ENCODE assay signal across 8 cellular contexts in genomic region chr18:74147491-74147778, GRCh38. TPM values are rescaled to one million over a fixed set of nuclear protein-coding genes. Genes with fewer than 3 reads are reported as not detected.
DNase-seq lines count a peak whose midpoint lies in the region; ATAC-seq and TF ChIP-seq lines count a peak whose summit lies in the region.

No MANE protein-coding gene starts in this region.

- peaks cover 16% of the 10 kb centered on the region for H3K36me3 Mint-ChIP-seq in activated naive CD4-positive, alpha-beta T cell treated with anti-CD3 and anti-CD28 coated beads, Interleukin-2, amount 10 ng/mL, durations not matched to agents 7 days and 5 days
- H3K36me3 Mint-ChIP-seq in brain: peaks cover 16% of the 10 kb centered on the region

- peak overlapping the region; percentile 95 for H3K4me3 Mint-ChIP-seq in activated naive CD4-positive, alpha-beta T cell treated with anti-CD3 and anti-CD28 coated beads, Interleukin-2, amount 10 ng/mL, durations not matched to agents 7 days and 5 days
- peak overlapping the region; percentile 92 to 100 (median 96) for H3K4me3 Mint-ChIP-seq in brain

- H3K27me3 ChIP-seq in mesendoderm (ENCODE audit: insufficient read depth, low read length, poor library complexity): no peaks in the 10 kb centered on the region
- H3K27me3 ChIP-seq in upper lobe of right lung: no peaks in the 10 kb centered on the region

- WGBS in mesendoderm (ENCODE audit: extremely low coverage, insufficient coverage, low lambda C conversion rate): no CpG with 5 or more reads among the region's 28 CpGs

- no peak for ATAC-seq in upper lobe of right lung
- ATAC-seq in GM19351 (IDR thresholded peaks at IDR 0.05; ENCODE audit: unreplicated experiment): no peak
- ATAC-seq in GM21381 (IDR thresholded peaks at IDR 0.05; ENCODE audit: unreplicated experiment): no peak

- intact Hi-C loops in upper lobe of right lung (cut with DNase I): no loop called here

- H4K5ac ChIP-seq in mesendoderm (ENCODE audit: low read length): no peak overlapping the region

- H3K56ac ChIP-seq in mesendoderm (ENCODE audit: low read length): peak overlapping the region; percentile 72

- H3K79me2 ChIP-seq in mesendoderm (ENCODE audit: control insufficient read depth, insufficient read depth, low read length): peaks cover 27% of the 10 kb centered on the region

- no peak overlapping the region for H3K23ac ChIP-seq in mesendoderm (ENCODE audit: low read length)

- no peak for DNase-seq in activated naive CD4-positive, alpha-beta T cell treated with anti-CD3 and anti-CD28 coated beads, Interleukin-2, amount 10 ng/mL, durations not matched to agents 7 days and 5 days
- DNase-seq in activated naive CD4-positive, alpha-beta T cell (lab: John Stamatoyannopoulos, UW): no peak
- DNase-seq in mesendoderm (no peak), upper lobe of right lung (no peak), RKO (ENCODE audit: low spot score) (no peak)

- H3K27ac ChIP-seq in mesendoderm (ENCODE audit: low read depth, low read length): no peak overlapping the region
- H3K27ac ChIP-seq in upper lobe of right lung: peak overlapping the region; percentile 90

- TF ChIP-seq CTCF in brain (conservative IDR thresholded peaks at IDR 0.05) (no peak), upper lobe of right lung (IDR thresholded peaks at IDR 0.05) (no peak)

- H3K4me2 ChIP-seq in mesendoderm (ENCODE audit: low read length): peak overlapping the region; percentile 65

- H3K36me3 ChIP-seq in mesendoderm (ENCODE audit: control insufficient read depth, insufficient read depth, low read length): no peaks in the 10 kb centered on the region
- no peaks in the 10 kb centered on the region for H3K36me3 ChIP-seq in upper lobe of right lung

- peak overlapping the region; percentile 46 for H3K18ac ChIP-seq in mesendoderm (ENCODE audit: low read length)

- H2BK120ac ChIP-seq in mesendoderm (ENCODE audit: low read depth, low read length): no peak overlapping the region

- H3K4me1 ChIP-seq in mesendoderm (ENCODE audit: control insufficient read depth, low read depth, low read length) (peaks cover 7% of the 10 kb centered on the region), upper lobe of right lung (peaks cover 20% of the 10 kb centered on the region)

- H2BK5ac ChIP-seq in mesendoderm (ENCODE audit: low read length): no peak overlapping the region

- peak overlapping the region; percentile 41 for H3K9ac ChIP-seq in mesendoderm (ENCODE audit: low read length)

- H3K4ac ChIP-seq in mesendoderm (ENCODE audit: low read depth, low read length): no peak overlapping the region

- CTCF ChIA-PET in activated naive CD4-positive, alpha-beta T cell treated with anti-CD3 and anti-CD28 coated beads, Interleukin-2, amount 10 ng/mL, durations not matched to agents 7 days and 5 days (lab: Charles Lee): no interaction called here

- H3K9me3 Mint-ChIP-seq in activated naive CD4-positive, alpha-beta T cell treated with anti-CD3 and anti-CD28 coated beads, Interleukin-2, amount 10 ng/mL, durations not matched to agents 7 days and 5 days: no peaks in the 10 kb centered on the region
- peaks cover 0 to 6% (median 0%) of the 10 kb centered on the region in 5 experiments for H3K9me3 Mint-ChIP-seq in brain

- H3K27me3 Mint-ChIP-seq in activated naive CD4-positive, alpha-beta T cell treated with anti-CD3 and anti-CD28 coated beads, Interleukin-2, amount 10 ng/mL, durations not matched to agents 7 days and 5 days: peaks cover 4% of the 10 kb centered on the region
- peaks cover 12% of the 10 kb centered on the region for H3K27me3 Mint-ChIP-seq in brain

- no peaks in the 10 kb centered on the region for H3K9me3 ChIP-seq in upper lobe of right lung

- H4K8ac ChIP-seq in mesendoderm (ENCODE audit: low read depth, low read length): no peak overlapping the region

- H2BK15ac ChIP-seq in mesendoderm (replicated peaks; ENCODE audit: low read depth): no peak overlapping the region

- peaks cover 10% of the 10 kb centered on the region for H3K79me1 ChIP-seq in mesendoderm (ENCODE audit: low read length)

- H2AK5ac ChIP-seq in mesendoderm (ENCODE audit: low read length): no peak overlapping the region

- H3K27ac Mint-ChIP-seq in activated naive CD4-positive, alpha-beta T cell treated with anti-CD3 and anti-CD28 coated beads, Interleukin-2, amount 10 ng/mL, durations not matched to agents 7 days and 5 days: peak overlapping the region; percentile 100
- peak overlapping the region; percentile 99 to 100 (median 99) for H3K27ac Mint-ChIP-seq in brain

- H3K4me3 ChIP-seq in mesendoderm (ENCODE audit: low read length) (peak overlapping the region; percentile 22), upper lobe of right lung (peak overlapping the region; percentile 75)

- peaks cover 45% of the 10 kb centered on the region for H3K4me1 Mint-ChIP-seq in activated naive CD4-positive, alpha-beta T cell treated with anti-CD3 and anti-CD28 coated beads, Interleukin-2, amount 10 ng/mL, durations not matched to agents 7 days and 5 days
- H3K4me1 Mint-ChIP-seq in brain: peaks cover 61% of the 10 kb centered on the region

RNA-seq across cellular contexts. Expression of gene FBXO15, which starts 0.2 kb away (rescaled TPM):
- polyA plus RNA-seq in brain (ENCODE audit: insufficient read depth, low read depth, low replicate concordance): 2.5 TPM
- polyA plus RNA-seq in mesendoderm (2013, experiment 1 of 2): 0.37 TPM
- polyA plus RNA-seq in mesendoderm (2013, experiment 2 of 2): 0.49 TPM
- total RNA-seq in upper lobe of right lung: 0.81 TPM

RNA-seq across cellular contexts. Expression of gene TIMM21, which starts 0.9 kb away (rescaled TPM):
- polyA plus RNA-seq in brain (ENCODE audit: insufficient read depth, low read depth, low replicate concordance): 32.4 TPM
- polyA plus RNA-seq in mesendoderm (2013, experiment 1 of 2): 32.9 TPM
- 31.8 TPM for polyA plus RNA-seq in mesendoderm (2013, experiment 2 of 2)
- total RNA-seq in upper lobe of right lung: 20.2 TPM
